12 cellular contexts compared by ENCODE assay signal in the genomic region with DNA sequence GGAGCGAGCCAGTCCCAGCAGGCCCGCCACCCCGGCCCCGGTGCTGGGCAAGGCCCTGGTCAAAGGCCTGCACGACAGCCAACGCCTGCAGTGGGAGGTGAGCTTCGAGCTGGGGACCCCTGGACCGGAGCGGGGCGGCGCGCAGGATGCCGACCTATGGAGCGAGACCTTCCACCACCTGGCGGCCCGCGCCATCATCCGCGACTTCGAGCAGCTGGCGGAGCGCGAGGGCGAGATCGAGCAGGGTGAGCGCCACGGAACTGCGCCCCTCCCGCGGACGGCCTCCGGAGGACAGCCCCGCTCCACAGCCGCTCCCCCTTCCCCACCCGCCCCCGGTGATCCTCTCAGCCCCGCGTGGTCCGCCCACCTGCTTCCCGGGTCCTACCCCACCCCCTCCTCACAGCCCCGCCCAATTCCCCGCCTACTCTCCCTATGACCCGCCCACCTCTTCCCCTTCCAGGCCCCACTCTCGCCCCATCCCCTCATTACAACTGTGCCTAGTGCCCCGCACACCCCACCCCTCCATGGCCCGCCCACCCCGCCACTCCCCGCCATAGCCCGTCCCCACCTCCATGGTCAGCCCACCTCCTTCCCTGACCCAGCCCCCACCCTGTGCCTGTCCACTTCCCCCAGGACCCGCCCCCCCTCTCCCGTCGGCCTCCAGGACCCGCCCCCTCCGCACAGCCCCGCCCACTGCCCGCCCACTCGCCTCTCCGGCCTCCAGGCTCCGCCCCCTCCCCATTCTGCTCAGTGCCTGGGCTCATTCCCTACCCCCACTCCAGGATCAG. TPM values are rescaled to one million over a fixed set of nuclear protein-coding genes. Genes with fewer than 3 reads are reported as not detected.
A peak's percentile ranks its signal among the peaks of the same experiment; 100 is the strongest.
DNase-seq lines count a peak whose midpoint lies in the region; TF ChIP-seq lines count a peak whose summit lies in the region.
"Had no signal": no experiment of that assay in that cellular context is flagged by ENCODE, and none has a peak within 500 bp of the region (broad histone marks: within the 10 kb centered on the region; RNA-seq: fewer than 3 reads in every experiment).

No MANE protein-coding gene starts in this region.

- H3K27ac ChIP-seq in mesenchymal stem cell (ENCODE audit: low read length, poor library complexity, severe bottlenecking) = no peak overlapping the region
- H3K27ac ChIP-seq: 22Rv1, epithelial cell of prostate, right lobe of liver had no signal

- H3K9me3 Mint-ChIP-seq in progenitor cell of endocrine pancreas (ENCODE audit: low read depth) = peaks cover 7% of the 10 kb centered on the region

- H2BK15ac ChIP-seq in mesenchymal stem cell (ENCODE audit: low read depth, poor library complexity, severe bottlenecking) = no peak overlapping the region

- no peak overlapping the region for H2AFZ ChIP-seq in mesenchymal stem cell (ENCODE audit: low read depth, low read length)

- H4K8ac ChIP-seq in mesenchymal stem cell (ENCODE audit: low read length) = no peak overlapping the region

- H3K9me3 ChIP-seq in iPS-15b (ENCODE audit: control insufficient read depth, insufficient read depth, low read length) (no peaks in the 10 kb centered on the region), mesenchymal stem cell (ENCODE audit: control insufficient read depth, low read length) (peaks cover 11% of the 10 kb centered on the region)
- H3K9me3 ChIP-seq: right lobe of liver had no signal

- H3K9ac ChIP-seq in iPS-15b (ENCODE audit: low read depth, low read length) (peak overlapping the region; percentile 24), mesenchymal stem cell (ENCODE audit: low read length) (no peak overlapping the region)

- H3K27ac Mint-ChIP-seq in progenitor cell of endocrine pancreas = no peak overlapping the region

- no peak overlapping the region for H2AK5ac ChIP-seq in mesenchymal stem cell (ENCODE audit: low read length, severe bottlenecking)

- H2BK5ac ChIP-seq in mesenchymal stem cell (ENCODE audit: low read depth, low read length, poor library complexity, severe bottlenecking) = no peak overlapping the region

- peak; percentile 54 for DNase-seq in DMS53 (lab: John Stamatoyannopoulos, UW)
- DNase-seq in DMS53 treated with DMSO at 0.1 percent for 48 hours (lab: John Stamatoyannopoulos, UW; ENCODE audit: unreplicated experiment) = no peak
- DNase-seq in activated T-cell treated with anti-CD3 and anti-CD28 coated beads, Interleukin-2, amount 50 U/mL, for 1 hour = peak; percentile 36
- DNase-seq in stimulated activated CD8-positive, alpha-beta memory T cell treated with anti-CD3 and anti-CD28 coated beads, Interleukin-4, amount 100 ng/mL, for 48 hours = peak; percentile 41
- DNase-seq in progenitor cell of endocrine pancreas (ENCODE audit: low spot score, unreplicated experiment) = no peak
- DNase-seq in mesenchymal stem cell = no peak
- DNase-seq in AG08396 (ENCODE audit: low spot score) = no peak
- DNase-seq: right lobe of liver had no signal

- H3K27me3 ChIP-seq in iPS-15b (ENCODE audit: control insufficient read depth, insufficient read depth, low read length) = peaks cover 19% of the 10 kb centered on the region
- H3K27me3 ChIP-seq in mesenchymal stem cell (ENCODE audit: control insufficient read depth in 1 of 2, insufficient read depth in 1 of 2, low read length in 2 of 2) = peaks cover 30 to 78% of the 10 kb centered on the region in 2 experiments
- H3K27me3 ChIP-seq: right lobe of liver had no signal

- H3K4me3 Mint-ChIP-seq in progenitor cell of endocrine pancreas (ENCODE audit: low read depth) = no peak overlapping the region

- no peak overlapping the region for H3K4me2 ChIP-seq in mesenchymal stem cell (ENCODE audit: low read length, poor library complexity, severe bottlenecking)

- H3K4me1 ChIP-seq in iPS-15b (ENCODE audit: control insufficient read depth, insufficient read depth, low read length) (no peaks in the 10 kb centered on the region), mesenchymal stem cell (ENCODE audit: control insufficient read depth, insufficient read depth, low read depth, low read length) (peaks cover 1% of the 10 kb centered on the region)
- H3K4me1 ChIP-seq: right lobe of liver had no signal

- H3K14ac ChIP-seq in mesenchymal stem cell (ENCODE audit: low read length in 2 of 2) = peak overlapping the region in 1 of 2 experiments; percentile 86

- no peak overlapping the region for H3K4ac ChIP-seq in mesenchymal stem cell (ENCODE audit: low read depth in 1 of 2, low read length in 2 of 2)

- no peaks in the 10 kb centered on the region for H3K36me3 Mint-ChIP-seq in progenitor cell of endocrine pancreas (ENCODE audit: insufficient read depth)

- H3K4me1 Mint-ChIP-seq in progenitor cell of endocrine pancreas (ENCODE audit: low read depth) = peaks cover 3% of the 10 kb centered on the region

- TF ChIP-seq CTCF in progenitor cell of endocrine pancreas (IDR thresholded peaks at IDR 0.05; ENCODE audit: unreplicated experiment) = no peak

- H3K23ac ChIP-seq in mesenchymal stem cell (ENCODE audit: low read length in 2 of 2) = peak overlapping the region in 1 of 2 experiments; percentile 9

- H4K91ac ChIP-seq in mesenchymal stem cell (ENCODE audit: low read length) = no peak overlapping the region

- H3K4me3 ChIP-seq in iPS-15b (ENCODE audit: low read depth, low read length) (peak overlapping the region; percentile 83), mesenchymal stem cell (ENCODE audit: insufficient read depth in 1 of 2, low read depth in 1 of 2, low read length in 2 of 2) (no peak overlapping the region)
- H3K4me3 ChIP-seq: right lobe of liver had no signal

- H3K79me1 ChIP-seq in mesenchymal stem cell (replicated peaks; ENCODE audit: low read length, poor library complexity, severe bottlenecking) = no peaks in the 10 kb centered on the region

- peaks cover 44% of the 10 kb centered on the region for H3K27me3 Mint-ChIP-seq in progenitor cell of endocrine pancreas

- H3K18ac ChIP-seq in mesenchymal stem cell (ENCODE audit: low read depth in 1 of 2, low read length in 2 of 2) = no peak overlapping the region

- WGBS in mesenchymal stem cell = 8% methylated on average over 35 of the region's 59 CpGs

- H2BK12ac ChIP-seq in mesenchymal stem cell (ENCODE audit: low read length in 2 of 2) = no peak overlapping the region

- no peak overlapping the region for H2BK120ac ChIP-seq in mesenchymal stem cell (ENCODE audit: low read depth, low read length)

- H3K36me3 ChIP-seq in iPS-15b (ENCODE audit: control insufficient read depth, insufficient read depth, low read length) = no peaks in the 10 kb centered on the region
- no peaks in the 10 kb centered on the region for H3K36me3 ChIP-seq in mesenchymal stem cell (ENCODE audit: control insufficient read depth in 1 of 2, insufficient read depth in 2 of 2, low read depth in 1 of 2, low read length in 2 of 2)
- H3K36me3 ChIP-seq: right lobe of liver had no signal

RNA-seq across cellular contexts. Expression of gene VWA5B1, which starts 52.7 kb away (rescaled TPM):
- 0.19 and 0.24 TPM in 2 replicates for total RNA-seq in progenitor cell of endocrine pancreas
- not detected for polyA plus RNA-seq in mesenchymal stem cell (2013, experiment 1 of 2)
- not detected for polyA plus RNA-seq in mesenchymal stem cell (2013, experiment 2 of 2)
- total RNA-seq: M059J, right lobe of liver had no signal

Comparison
In these comparisons a context has a peak if more than half of its experiments do, and no peak if none do; other contexts are left out.
1. DNase-seq: peak in DMS53 (single experiment), activated T-cell treated with anti-CD3 and anti-CD28 coated beads, Interleukin-2, amount 50 U/mL, for 1 hour (single experiment) and stimulated activated CD8-positive, alpha-beta memory T cell treated with anti-CD3 and anti-CD28 coated beads, Interleukin-4, amount 100 ng/mL, for 48 hours (single experiment); none in DMS53 treated with DMSO at 0.1 percent for 48 hours (single experiment), progenitor cell of endocrine pancreas (single experiment), mesenchymal stem cell (single experiment) and AG08396 (single experiment).